In the genomic region with DNA sequence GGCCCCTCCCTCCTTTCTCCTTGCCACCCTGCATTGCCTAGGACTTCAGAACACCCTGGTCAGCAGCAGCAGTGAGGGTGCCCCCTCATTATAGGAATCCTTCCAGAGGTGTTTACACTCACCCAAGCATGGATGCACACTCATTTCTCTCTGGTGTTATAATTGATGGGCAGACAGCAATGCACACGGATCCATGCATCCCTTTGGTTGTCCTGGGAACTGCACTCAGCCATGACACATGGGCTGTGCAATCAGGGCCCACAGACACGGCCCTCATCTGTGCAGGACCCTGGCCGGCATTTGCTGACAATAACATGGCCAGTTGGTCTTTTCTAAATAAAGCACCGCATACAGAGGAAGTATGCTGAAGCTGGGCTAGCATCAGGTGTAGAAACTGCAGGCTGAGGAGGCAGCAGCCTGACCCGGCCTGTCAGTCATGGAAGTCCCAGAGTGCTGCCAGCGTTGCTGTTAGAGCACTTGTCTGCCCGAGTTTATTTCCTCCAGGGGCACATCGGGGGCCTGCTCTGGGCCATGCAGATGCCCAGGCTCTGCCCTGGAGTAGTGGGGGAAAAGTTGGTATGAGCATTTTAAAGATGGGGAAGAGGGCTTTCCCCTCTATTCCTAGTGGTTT, we compare ENCODE assay signal across 19 cellular contexts. TPM values are rescaled to one million over a fixed set of nuclear protein-coding genes. Genes with fewer than 3 reads are reported as not detected.
DNase-seq lines count a peak whose midpoint lies in the region; ATAC-seq, FAIRE-seq and TF ChIP-seq lines count a peak whose summit lies in the region.
"Had no signal": no experiment of that assay in that cellular context is flagged by ENCODE, and none has a peak within 500 bp of the region (broad histone marks: within the 10 kb centered on the region; RNA-seq: fewer than 3 reads in every experiment).

No MANE protein-coding gene starts in this region.

- peak overlapping the region in 2 of 7 donors; percentile 32 to 36 for H3K27ac Mint-ChIP-seq in CD4-positive, alpha-beta memory T cell

- TF ChIP-seq POLR2A in HepG2 (IDR thresholded peaks at IDR 0.05; ENCODE audit: insufficient read depth in 1 of 2, low read depth in 2 of 2, low read length in 2 of 2) = no peak
- no peak for TF ChIP-seq POLR2A in right lobe of liver (IDR thresholded peaks at IDR 0.05)

- H3K79me2 ChIP-seq in HepG2 (ENCODE audit: insufficient read depth, low read length) = peaks cover 6% of the 10 kb centered on the region

- H3K4me3 ChIP-seq in HepG2 (replicated peaks in 1 of 3; ENCODE audit: insufficient read depth in 1 of 3, low read depth in 2 of 3, low read length in 3 of 3) (no peak overlapping the region), right lobe of liver (no peak overlapping the region), lower lobe of right lung (no peak overlapping the region), dorsolateral prefrontal cortex (peak overlapping the region in 3 of 59 donors; percentile 8 to 14 (median 13))
- no peak overlapping the region for H3K4me3 ChIP-seq in CD4-positive, alpha-beta memory T cell (ENCODE audit: low read length in 2 of 2)
- H3K4me3 ChIP-seq: gastroesophageal sphincter, mucosa of descending colon, spleen, vagina had no signal

- no peaks in the 10 kb centered on the region for H3K9me3 ChIP-seq in HepG2 (ENCODE audit: low read length)
- H3K9me3 ChIP-seq in right lobe of liver = no peaks in the 10 kb centered on the region
- no peaks in the 10 kb centered on the region for H3K9me3 ChIP-seq in lower lobe of right lung
- H3K9me3 ChIP-seq in CD4-positive, alpha-beta memory T cell (ENCODE audit: control insufficient read depth in 1 of 2, low read length in 2 of 2) = no peaks in the 10 kb centered on the region
- H3K9me3 ChIP-seq: gastroesophageal sphincter, mucosa of descending colon, spleen, vagina had no signal

- CTCF ChIA-PET in HepG2 (lab: Yijun Ruan, JAX; ENCODE audit: low intra/inter-chr PET ratio, low total read pairs) = no interaction called here
- CTCF ChIA-PET in CD4-positive, alpha-beta memory T cell (lab: Charles Lee; ENCODE audit: partially characterized antibody) = interaction anchor here (1.2 to 3.0 kb wide), 4 partner anchors 8 to 21 kb away, joined by 3 to 10 read pairs (median 4); a partner anchor contains a TSS

- no peaks in the 10 kb centered on the region for H3K27me3 Mint-ChIP-seq in CD4-positive, alpha-beta memory T cell

- in situ Hi-C loops in HepG2 (cut with HindIII; ENCODE audit: extremely low pct_ligation_motif_present, low pct_unique_long_range_greater_than_20kb) = no loop called here

- no peak overlapping the region for H3K4me3 Mint-ChIP-seq in CD4-positive, alpha-beta memory T cell
- H3K4me3 Mint-ChIP-seq: activated T-cell treated with anti-CD3 and anti-CD28 coated beads, Interleukin-2, amount 50 U/mL, for 72 hours had no signal

- DNase-seq in HepG2 (ENCODE audit: low spot score) = no peak
- no peak for DNase-seq in right lobe of liver
- DNase-seq in UCSD-AML1 (lab: John Stamatoyannopoulos, UW; ENCODE audit: unreplicated experiment) = peak; percentile 35
- DNase-seq in lower lobe of right lung = no peak
- DNase-seq in CD4-positive, alpha-beta memory T cell = no peak
- DNase-seq in dorsolateral prefrontal cortex = no peak
- no peak for DNase-seq in DMS153 treated with DMSO at 0.1 percent for 48 hours (lab: John Stamatoyannopoulos, UW; ENCODE audit: unreplicated experiment)
- DNase-seq: activated CD4-positive, alpha-beta T cell treated with anti-CD3 and anti-CD28 coated beads, Interleukin-2, amount 50 U/mL, for 1 hour; activated T-cell treated with anti-CD3 and anti-CD28 coated beads, Interleukin-2, amount 50 U/mL, for 72 hours; Calu3; cerebellar nuclear complex; NCI-H1048; spleen; stimulated activated naive CD4-positive, alpha-beta T cell had no signal

- H3K27me3 ChIP-seq in HepG2 (ENCODE audit: control insufficient read depth in 1 of 2, insufficient read depth in 2 of 2, low read length in 2 of 2) (no peaks in the 10 kb centered on the region; a peak in 1 of 5 replicates), right lobe of liver (no peaks in the 10 kb centered on the region), lower lobe of right lung (ENCODE audit: low read depth) (no peaks in the 10 kb centered on the region), dorsolateral prefrontal cortex (no peaks in the 10 kb centered on the region)
- H3K27me3 ChIP-seq in CD4-positive, alpha-beta memory T cell (ENCODE audit: insufficient read depth, low read length) = no peaks in the 10 kb centered on the region
- H3K27me3 ChIP-seq: gastroesophageal sphincter, spleen, vagina had no signal

- no peak overlapping the region for H3K27ac ChIP-seq in HepG2 (ENCODE audit: extremely low read length, insufficient read depth, low read length)
- no peak overlapping the region for H3K27ac ChIP-seq in right lobe of liver
- H3K27ac ChIP-seq in lower lobe of right lung = peak overlapping the region; percentile 49
- no peak overlapping the region for H3K27ac ChIP-seq in CD4-positive, alpha-beta memory T cell (ENCODE audit: low read depth, low read length)
- peak overlapping the region in 25 of 59 donors; percentile 2 to 67 (median 27) for H3K27ac ChIP-seq in dorsolateral prefrontal cortex
- H3K27ac ChIP-seq: gastroesophageal sphincter, vagina had no signal

- TF ChIP-seq RAD21 in HepG2 (CRISPR knock-in tag; IDR thresholded peaks at IDR 0.05) = no peak

- intact Hi-C loops in HepG2 (cut with micrococcal nuclease; ENCODE audit: unreplicated experiment) (no loop called here), right lobe of liver (cut with DNase I) (no loop called here), lower lobe of right lung (cut with DNase I) (no loop called here), dorsolateral prefrontal cortex (cut with DNase I) (loop anchor here in 1 of 2 donors (2.0 kb wide), 1 partner anchor 13 kb away; no protein-coding TSS in a partner anchor)
- intact Hi-C loops in CD4-positive, alpha-beta memory T cell (cut with micrococcal nuclease) = no loop called here

- H3K4me1 Mint-ChIP-seq in CD4-positive, alpha-beta memory T cell = peaks cover 10 to 15% (median 14%) of the 10 kb centered on the region in 4 donors

- 77% methylated on average over 8 of the region's 8 CpGs for WGBS in HepG2 (ENCODE audit: low lambda C conversion rate)
- WGBS in right lobe of liver (ENCODE audit: insufficient coverage, low coverage, low lambda C conversion rate, missing lambda C conversion rate) = 56% methylated on average over 7 of the region's 8 CpGs

- no peak overlapping the region for H2AFZ ChIP-seq in HepG2 (ENCODE audit: low read length)

- H3K36me3 Mint-ChIP-seq in CD4-positive, alpha-beta memory T cell = peaks cover 18 to 27% of the 10 kb centered on the region in 2 donors

- H3K4me2 ChIP-seq in HepG2 (ENCODE audit: low read depth, low read length) = no peak overlapping the region

- no peak for FAIRE-seq in HepG2 (lab: Jason Lieb, UNC)
- FAIRE-seq: islet of Langerhans had no signal

- ATAC-seq in HepG2 = no peak
- no peak for ATAC-seq in right lobe of liver
- no peak for ATAC-seq in lower lobe of right lung
- ATAC-seq in HG03442 (IDR thresholded peaks at IDR 0.05; ENCODE audit: unreplicated experiment) = no peak
- ATAC-seq: activated T-cell treated with anti-CD3 and anti-CD28 coated beads, Interleukin-2, amount 50 U/mL, for 72 hours; gastroesophageal sphincter; mucosa of descending colon had no signal

- TF ChIP-seq CTCF in HepG2 (CRISPR knock-in tag; IDR thresholded peaks at IDR 0.05) (no peak), right lobe of liver (IDR thresholded peaks at IDR 0.05) (no peak), lower lobe of right lung (IDR thresholded peaks at IDR 0.05) (no peak), dorsolateral prefrontal cortex (IDR thresholded peaks at IDR 0.05 in 54 of 56, conservative IDR thresholded peaks at IDR 0.05 in 2 of 56; ENCODE audit: low read depth in 1 of 56, partially characterized antibody in 56 of 56) (no peak)

- BruUV-seq in HepG2 (replicated peaks; lab: Mats Ljungman, UMichigan) = no TSS peak

- POLR2A ChIA-PET in HepG2 (lab: Yijun Ruan, JAX) = interaction anchor here (1.1 to 5.7 kb wide), 2 partner anchors 9 kb away, joined by 7 to 120 read pairs; a partner anchor contains a TSS
- POLR2A ChIA-PET in CD4-positive, alpha-beta memory T cell (lab: Charles Lee; ENCODE audit: partially characterized antibody) = interaction anchor here (0.8 to 5.9 kb wide), 2 partner anchors 9 to 19 kb away, joined by 3 to 64 read pairs; a partner anchor contains a TSS

- H3K4me1 ChIP-seq in HepG2 (ENCODE audit: insufficient read depth, low read length) (peaks cover 24% of the 10 kb centered on the region), right lobe of liver (peaks cover 0 to 6% (median 0%) of the 10 kb centered on the region in 4 donors), lower lobe of right lung (peaks cover 28% of the 10 kb centered on the region)
- H3K4me1 ChIP-seq in CD4-positive, alpha-beta memory T cell (ENCODE audit: insufficient read depth, low read length) = peaks cover 13% of the 10 kb centered on the region

- no peaks in the 10 kb centered on the region; the same call in 1 of the 2 replicates for H4K20me1 ChIP-seq in HepG2 (ENCODE audit: insufficient read depth, low read length)

- H3K36me3 ChIP-seq in HepG2 (replicated peaks in 1 of 2; ENCODE audit: control insufficient read depth in 1 of 2, insufficient read depth in 2 of 2, low read length in 2 of 2) (peaks cover 10 to 20% of the 10 kb centered on the region in 2 experiments), right lobe of liver (peaks cover 0 to 12% (median 7%) of the 10 kb centered on the region in 4 donors), lower lobe of right lung (peaks cover 24% of the 10 kb centered on the region)
- peaks cover 20% of the 10 kb centered on the region for H3K36me3 ChIP-seq in CD4-positive, alpha-beta memory T cell (ENCODE audit: insufficient read depth, low read length)

- peaks cover 0 to 3% (median 0%) of the 10 kb centered on the region in 8 donors for H3K9me3 Mint-ChIP-seq in CD4-positive, alpha-beta memory T cell
- H3K9me3 Mint-ChIP-seq: activated T-cell treated with anti-CD3 and anti-CD28 coated beads, Interleukin-2, amount 50 U/mL, for 72 hours had no signal

- no peak for TF ChIP-seq EP300 in HepG2 (IDR thresholded peaks at IDR 0.05; ENCODE audit: low read depth in 2 of 2, low read length in 2 of 2)
- no peak for TF ChIP-seq EP300 in HepG2 (CRISPR knock-in tag; IDR thresholded peaks at IDR 0.05; ENCODE audit: borderline replicate concordance)

- no peak overlapping the region for H3K9ac ChIP-seq in HepG2 (ENCODE audit: insufficient read depth, low read depth, low read length)

RNA-seq across cellular contexts. Expression of a gene that starts 4.2 kb away (rescaled TPM):
- total RNA-seq in HepG2 (2016; rRNA removed; fragmentation: Illumina TruSeq; extraction: Trizol) (10.8 and 14.8 TPM in 2 replicates), right lobe of liver (10 to 100 TPM; 25.6 to 43.5 (median 30.3) TPM), lower lobe of right lung (74.1 TPM), dorsolateral prefrontal cortex (10 to 100 TPM; 25.5 to 68.8 (median 49.6) TPM)
- 8.0 and 13.0 TPM in 2 replicates for total RNA-seq in HepG2 (2016; cell fraction: cytosol; rRNA removed; fragmentation: Illumina TruSeq; extraction: Trizol; ENCODE audit: low read depth)
- 7.6 and 15.8 TPM in 2 replicates for total RNA-seq in HepG2 (2016; cell fraction: insoluble cytoplasmic fraction; rRNA removed; fragmentation: Illumina TruSeq; extraction: Trizol)
- total RNA-seq in HepG2 (2016; cell fraction: membrane; rRNA removed; fragmentation: Illumina TruSeq; extraction: Trizol) = 16.2 and 20.0 TPM in 2 replicates
- 20.9 and 28.1 TPM in 2 replicates for total RNA-seq in HepG2 (2016; cell fraction: nucleus; rRNA removed; fragmentation: Illumina TruSeq; extraction: Trizol)
- 39.5 and 39.6 TPM in 2 replicates for polyA plus RNA-seq in HepG2 (2011; rRNA removed)
- 19.5 and 25.1 TPM in 2 replicates for polyA plus RNA-seq in HepG2 (2011; cell fraction: cytosol; rRNA removed)
- polyA plus RNA-seq in HepG2 (2011; cell fraction: nucleus; rRNA removed) = 126 and 152 TPM in 2 replicates
- polyA plus RNA-seq in HepG2 (2012) = 18.3 and 19.5 TPM in 2 replicates
- 10.6 and 15.8 TPM in 2 replicates for polyA plus RNA-seq in HepG2 (2016; cell fraction: cytosol; fragmentation: Illumina TruSeq; extraction: Trizol; ENCODE audit: low read depth)
- polyA plus RNA-seq in HepG2 (2016; cell fraction: insoluble cytoplasmic fraction; fragmentation: Illumina TruSeq; extraction: Trizol; ENCODE audit: low read depth) = 14.2 and 24.0 TPM in 2 replicates
- 22.4 and 27.8 TPM in 2 replicates for polyA plus RNA-seq in HepG2 (2016; cell fraction: membrane; fragmentation: Illumina TruSeq; extraction: Trizol; ENCODE audit: low read depth)
- 91.6 and 101 TPM in 2 replicates for polyA plus RNA-seq in HepG2 (2016; cell fraction: nucleus; fragmentation: Illumina TruSeq; extraction: Trizol; ENCODE audit: insufficient read depth, low read depth)
- polyA minus RNA-seq in HepG2 (2011; rRNA and poly(A)+ RNA removed; ENCODE audit: low replicate concordance) = 47.1 and 49.5 TPM in 2 replicates
- polyA minus RNA-seq in HepG2 (2011; cell fraction: cytosol; rRNA and poly(A)+ RNA removed) = 13.8 and 15.2 TPM in 2 replicates
- polyA minus RNA-seq in HepG2 (2011; cell fraction: nucleus; rRNA and poly(A)+ RNA removed) = 62.4 and 69.0 TPM in 2 replicates
- total RNA-seq in CD4-positive, alpha-beta memory T cell = 10 to 100 TPM; 54.9 to 67.2 TPM
- 10 to 100 TPM; 30.9 to 66.1 TPM for polyA plus RNA-seq in CD4-positive, alpha-beta memory T cell

RNA-seq across cellular contexts. Expression of a gene that starts 8.9 kb away (rescaled TPM):
- total RNA-seq in HepG2 (2016; rRNA removed; fragmentation: Illumina TruSeq; extraction: Trizol) (142 and 153 TPM in 2 replicates), right lobe of liver (100 to 1,000 TPM in 2 of 6 experiments, 10 to 100 TPM in 4; 43.1 to 136 (median 56.7) TPM), lower lobe of right lung (55.9 TPM), dorsolateral prefrontal cortex (10 to 100 TPM; 46.3 to 91.5 (median 67.1) TPM)
- total RNA-seq in HepG2 (2016; cell fraction: cytosol; rRNA removed; fragmentation: Illumina TruSeq; extraction: Trizol; ENCODE audit: low read depth) = 85.2 and 85.6 TPM in 2 replicates
- total RNA-seq in HepG2 (2016; cell fraction: insoluble cytoplasmic fraction; rRNA removed; fragmentation: Illumina TruSeq; extraction: Trizol) = 148 and 152 TPM in 2 replicates
- total RNA-seq in HepG2 (2016; cell fraction: membrane; rRNA removed; fragmentation: Illumina TruSeq; extraction: Trizol) = 114 and 119 TPM in 2 replicates
- total RNA-seq in HepG2 (2016; cell fraction: nucleus; rRNA removed; fragmentation: Illumina TruSeq; extraction: Trizol) = 83.0 and 87.0 TPM in 2 replicates
- polyA plus RNA-seq in HepG2 (2011; rRNA removed) = 158 and 167 TPM in 2 replicates
- polyA plus RNA-seq in HepG2 (2011; cell fraction: cytosol; rRNA removed) = 161 and 264 TPM in 2 replicates
- polyA plus RNA-seq in HepG2 (2011; cell fraction: nucleus; rRNA removed) = 321 and 379 TPM in 2 replicates
- polyA plus RNA-seq in HepG2 (2012) = 91.4 and 129 TPM in 2 replicates
- 122 and 142 TPM in 2 replicates for polyA plus RNA-seq in HepG2 (2016; cell fraction: cytosol; fragmentation: Illumina TruSeq; extraction: Trizol; ENCODE audit: low read depth)
- polyA plus RNA-seq in HepG2 (2016; cell fraction: insoluble cytoplasmic fraction; fragmentation: Illumina TruSeq; extraction: Trizol; ENCODE audit: low read depth) = 167 and 186 TPM in 2 replicates
- 126 and 131 TPM in 2 replicates for polyA plus RNA-seq in HepG2 (2016; cell fraction: membrane; fragmentation: Illumina TruSeq; extraction: Trizol; ENCODE audit: low read depth)
- 177 and 185 TPM in 2 replicates for polyA plus RNA-seq in HepG2 (2016; cell fraction: nucleus; fragmentation: Illumina TruSeq; extraction: Trizol; ENCODE audit: insufficient read depth, low read depth)
- 143 and 197 TPM in 2 replicates for polyA minus RNA-seq in HepG2 (2011; rRNA and poly(A)+ RNA removed; ENCODE audit: low replicate concordance)
- polyA minus RNA-seq in HepG2 (2011; cell fraction: cytosol; rRNA and poly(A)+ RNA removed) = 41.3 and 41.8 TPM in 2 replicates
- polyA minus RNA-seq in HepG2 (2011; cell fraction: nucleus; rRNA and poly(A)+ RNA removed) = 91.3 and 103 TPM in 2 replicates
- total RNA-seq in CD4-positive, alpha-beta memory T cell = 10 to 100 TPM; 72.6 to 73.9 TPM
- 10 to 100 TPM; 92.8 to 96.7 TPM for polyA plus RNA-seq in CD4-positive, alpha-beta memory T cell
